In genomic region chr9:2157277-2158105, GRCh38 we compare ENCODE assay signal across 8 cellular contexts.
DNase-seq lines count a peak whose midpoint lies in the region; ATAC-seq and TF ChIP-seq lines count a peak whose summit lies in the region.

No MANE protein-coding gene starts in this region.

- no TSS peak for BruUV-seq in mammary epithelial cell (replicated peaks; lab: Mats Ljungman, UMichigan)

- no peaks in the 10 kb centered on the region for H3K27me3 Mint-ChIP-seq in CD14-positive monocyte (ENCODE audit: low read depth in 3 of 3)
- no peaks in the 10 kb centered on the region for H3K27me3 Mint-ChIP-seq in T-helper 2 cell treated with Interferon-gamma antibody and Interleukin-4, amounts not matched to agents 5 μg/mL and 100 μg/mL, for 36 hours (ENCODE audit: low read depth)

- in situ Hi-C loops in mammary epithelial cell (cut with MboI; ENCODE audit: low sequenced_read_pairs in 2 of 2), result no loop called here

- H3K27ac ChIP-seq in mammary epithelial cell (ENCODE audit: insufficient read depth, low read depth, low read length), result peak overlapping the region; percentile 84

- H3K4me3 Mint-ChIP-seq in CD14-positive monocyte, result peak overlapping the region; percentile 78 to 91
- peak overlapping the region; percentile 91 for H3K4me3 Mint-ChIP-seq in T-helper 2 cell treated with Interferon-gamma antibody and Interleukin-4, amounts not matched to agents 5 μg/mL and 100 μg/mL, for 36 hours

- intact Hi-C loops in CD14-positive monocyte (cut with micrococcal nuclease), result loop anchor here in 1 of 2 donors (10.0 kb wide), 1 partner anchor 87 kb away; no protein-coding TSS in a partner anchor
- intact Hi-C loops in mammary epithelial cell (cut with micrococcal nuclease), result loop anchor here (2.0 to 10.0 kb wide), 3 partner anchors 143 to 687 kb away; partner anchors contain the start of genes PUM3, SMARCA2 and VLDLR

- H3K4me1 ChIP-seq in mammary epithelial cell (ENCODE audit: insufficient read depth, low read length), result peaks cover 42% of the 10 kb centered on the region

- H3K9ac ChIP-seq in mammary epithelial cell (ENCODE audit: insufficient read depth, low read length), result peak overlapping the region; percentile 84

- H2AFZ ChIP-seq in mammary epithelial cell (ENCODE audit: low read depth, low read length), result peak overlapping the region; percentile 93

- peaks cover 4 to 14% of the 10 kb centered on the region in 2 donors for H3K36me3 Mint-ChIP-seq in CD14-positive monocyte
- peaks cover 11% of the 10 kb centered on the region for H3K36me3 Mint-ChIP-seq in T-helper 2 cell treated with Interferon-gamma antibody and Interleukin-4, amounts not matched to agents 5 μg/mL and 100 μg/mL, for 36 hours (ENCODE audit: low read depth)

- H3K9me3 ChIP-seq in mammary epithelial cell (replicated peaks; ENCODE audit: insufficient read depth, low read length), result no peaks in the 10 kb centered on the region

- H3K36me3 ChIP-seq in mammary epithelial cell (ENCODE audit: insufficient read depth, low read length), result peaks cover 3% of the 10 kb centered on the region

- H4K20me1 ChIP-seq in mammary epithelial cell (ENCODE audit: insufficient read depth, low read length), result no peaks in the 10 kb centered on the region

- peak; percentile 37 for ATAC-seq in GM19455 (IDR thresholded peaks at IDR 0.05; ENCODE audit: unreplicated experiment)

- H3K4me3 ChIP-seq in mammary epithelial cell (replicated peaks in 1 of 3; ENCODE audit: insufficient read depth in 1 of 3, low read depth in 2 of 3, low read length in 3 of 3), result peak overlapping the region; percentile 49 to 77 (median 71)

- CTCF ChIA-PET in mammary epithelial cell (lab: Charles Lee; ENCODE audit: low non-redundant PET), result interaction anchor here (0.6 to 0.7 kb wide), 2 partner anchors 15 to 23 kb away, joined by 4 read pairs; no protein-coding TSS in a partner anchor

- TF ChIP-seq CTCF in CD14-positive monocyte (IDR thresholded peaks at IDR 0.05) (no peak), mammary epithelial cell (conservative IDR thresholded peaks at IDR 0.05 in 1 of 2, IDR thresholded peaks at IDR 0.05 in 1 of 2; ENCODE audit: extremely low read depth in 1 of 2, insufficient read depth in 1 of 2, low read depth in 1 of 2, low read length in 2 of 2) (no peak)

- H3K4me2 ChIP-seq in mammary epithelial cell (ENCODE audit: insufficient read depth, low read depth, low read length), result peak overlapping the region; percentile 99

- peaks cover 36% of the 10 kb centered on the region for H3K79me2 ChIP-seq in mammary epithelial cell (ENCODE audit: insufficient read depth, low read length)

- H3K27ac Mint-ChIP-seq in CD14-positive monocyte, result peak overlapping the region; percentile 18 to 90 (median 86)
- peak overlapping the region; percentile 87 for H3K27ac Mint-ChIP-seq in T-helper 2 cell treated with Interferon-gamma antibody and Interleukin-4, amounts not matched to agents 5 μg/mL and 100 μg/mL, for 36 hours

- H3K27me3 ChIP-seq in mammary epithelial cell (ENCODE audit: insufficient read depth, low read length), result no peaks in the 10 kb centered on the region

- DNase-seq in CD14-positive monocyte (ENCODE audit: low spot score) (no peak), HS-5 (ENCODE audit: low read depth) (peak; percentile 49), mammary epithelial cell (peak; percentile 72), kidney glomerular epithelial cell (lab: John Stamatoyannopoulos, UW) (peak; percentile 42), mucosa of gallbladder (ENCODE audit: low spot score) (no peak)
- DNase-seq in T-helper 2 cell treated with Interferon-gamma antibody and Interleukin-4, amounts not matched to agents 5 μg/mL and 100 μg/mL, for 36 hours (ENCODE audit: low spot score), result peak; percentile 49
- peak; percentile 12 to 15 for DNase-seq in stimulated activated CD4-positive, alpha-beta T cell treated with anti-CD3 and anti-CD28 coated beads, Interleukin-1b, Interleukin-23, amount 100 ng/mL, for 4 hours (ENCODE audit: low read depth in 2 of 2)

- dilution Hi-C loops in mammary epithelial cell (cut with HindIII; ENCODE audit: low sequenced_read_pairs), result no loop called here

- peaks cover 0 to 4% (median 0%) of the 10 kb centered on the region in 7 donors for H3K9me3 Mint-ChIP-seq in CD14-positive monocyte
- no peaks in the 10 kb centered on the region for H3K9me3 Mint-ChIP-seq in T-helper 2 cell treated with Interferon-gamma antibody and Interleukin-4, amounts not matched to agents 5 μg/mL and 100 μg/mL, for 36 hours

- under 1% methylated on average over 20 of the region's 20 CpGs for WGBS in mammary epithelial cell (ENCODE audit: low coverage, missing lambda C conversion rate)

- peaks cover 67% of the 10 kb centered on the region for H3K4me1 Mint-ChIP-seq in CD14-positive monocyte
- H3K4me1 Mint-ChIP-seq in T-helper 2 cell treated with Interferon-gamma antibody and Interleukin-4, amounts not matched to agents 5 μg/mL and 100 μg/mL, for 36 hours (ENCODE audit: low read depth), result peaks cover 36% of the 10 kb centered on the region

Comparison
In these comparisons a context has a peak if more than half of its experiments do, and no peak if none do; other contexts are left out.
1. DNase-seq: peak in HS-5 (single experiment), T-helper 2 cell treated with Interferon-gamma antibody and Interleukin-4, amounts not matched to agents 5 μg/mL and 100 μg/mL, for 36 hours (single experiment), mammary epithelial cell (single experiment), kidney glomerular epithelial cell (single experiment) and stimulated activated CD4-positive, alpha-beta T cell treated with anti-CD3 and anti-CD28 coated beads, Interleukin-1b, Interleukin-23, amount 100 ng/mL, for 4 hours (2 of 2); none in CD14-positive monocyte (single experiment) and mucosa of gallbladder (single experiment).